11 cellular contexts compared by ENCODE assay signal in genomic region chr11:119537641-119538253, GRCh38.
"Had no signal": no experiment of that assay in that cellular context is flagged by ENCODE, and none has a peak within 500 bp of the region (broad histone marks: within the 10 kb centered on the region; RNA-seq: fewer than 3 reads in every experiment).

No MANE protein-coding gene starts in this region.

- H3K27me3 ChIP-seq: breast epithelium had no signal

- H3K4me3 Mint-ChIP-seq: activated CD8-positive, alpha-beta T cell treated with anti-CD3 and anti-CD28 coated beads for 36 hours; activated T-cell treated with anti-CD3 and anti-CD28 coated beads, Interleukin-2, amount 50 U/mL, for 72 hours; T-helper 2 cell treated with Interferon-gamma antibody and Interleukin-4, amounts not matched to agents 5 μg/mL and 100 μg/mL, for 36 hours had no signal

- H3K9me3 ChIP-seq: breast epithelium, esophagus muscularis mucosa, lower lobe of right lung, tibial artery had no signal

- H3K36me3 ChIP-seq: breast epithelium, esophagus muscularis mucosa, lower lobe of right lung, tibial artery had no signal

- H3K4me3 ChIP-seq: breast epithelium, esophagus muscularis mucosa, lower lobe of right lung, skin epidermis, tibial artery had no signal

- H3K27ac ChIP-seq: breast epithelium, esophagus muscularis mucosa, lower lobe of right lung, skin epidermis, tibial artery had no signal

- H3K4me1 ChIP-seq: breast epithelium, tibial artery had no signal

- ATAC-seq: activated CD8-positive, alpha-beta T cell treated with anti-CD3 and anti-CD28 coated beads for 36 hours; activated T-cell treated with anti-CD3 and anti-CD28 coated beads, Interleukin-2, amount 50 U/mL, for 72 hours; lower lobe of right lung had no signal

- DNase-seq: activated CD8-positive, alpha-beta memory T cell treated with anti-CD3 and anti-CD28 coated beads, Interleukin-2, amount 50 U/mL, for 4 hours; activated CD8-positive, alpha-beta T cell treated with anti-CD3 and anti-CD28 coated beads for 36 hours; activated naive CD4-positive, alpha-beta T cell; activated T-cell treated with anti-CD3 and anti-CD28 coated beads, Interleukin-2, amount 50 U/mL, for 72 hours; lower lobe of right lung; naive B cell had no signal

- H3K9me3 Mint-ChIP-seq: activated CD8-positive, alpha-beta T cell treated with anti-CD3 and anti-CD28 coated beads for 36 hours; activated T-cell treated with anti-CD3 and anti-CD28 coated beads, Interleukin-2, amount 50 U/mL, for 72 hours; naive B cell; T-helper 2 cell treated with Interferon-gamma antibody and Interleukin-4, amounts not matched to agents 5 μg/mL and 100 μg/mL, for 36 hours had no signal

- H3K36me3 Mint-ChIP-seq: naive B cell had no signal

- H3K27ac Mint-ChIP-seq: activated CD8-positive, alpha-beta T cell treated with anti-CD3 and anti-CD28 coated beads for 36 hours; activated T-cell treated with anti-CD3 and anti-CD28 coated beads, Interleukin-2, amount 50 U/mL, for 72 hours; T-helper 2 cell treated with Interferon-gamma antibody and Interleukin-4, amounts not matched to agents 5 μg/mL and 100 μg/mL, for 36 hours had no signal
